Comparison of ENCODE assay signal across 11 cellular contexts in genomic region chr12:27123642-27124041, GRCh38. TPM values are rescaled to one million over a fixed set of nuclear protein-coding genes. Genes with fewer than 3 reads are reported as not detected.
DNase-seq lines count a peak whose midpoint lies in the region; ATAC-seq and TF ChIP-seq lines count a peak whose summit lies in the region.
"Had no signal": no experiment of that assay in that cellular context is flagged by ENCODE, and none has a peak within 500 bp of the region (broad histone marks: within the 10 kb centered on the region; RNA-seq: fewer than 3 reads in every experiment).

No MANE protein-coding gene starts in this region.

- H3K4me1 ChIP-seq in endodermal cell (ENCODE audit: control insufficient read depth, insufficient read depth, low read length), result peaks cover 3% of the 10 kb centered on the region

- no peak overlapping the region for H3K27ac ChIP-seq in endodermal cell (ENCODE audit: low read depth, low read length)

- DNase-seq in NCI-H82 (lab: John Stamatoyannopoulos, UW), result peak; percentile 68
- DNase-seq in NCI-H82 treated with DMSO at 0.1 percent for 48 hours (lab: John Stamatoyannopoulos, UW; ENCODE audit: unreplicated experiment), result no peak
- peak; percentile 62 for DNase-seq in NAMALWA (ENCODE audit: low spot score)
- no peak for DNase-seq in endodermal cell
- DNase-seq in retinal pigment epithelial cell (ENCODE audit: low read depth), result peak; percentile 3
- DNase-seq in activated T-cell treated with anti-CD3 and anti-CD28 coated beads, Interleukin-2, amount 50 U/mL, for 72 hours, result no peak
- DNase-seq in activated CD8-positive, alpha-beta memory T cell treated with anti-CD3 and anti-CD28 coated beads, Interleukin-2, amount 50 U/mL, for 4 hours, result no peak
- DNase-seq: GOT3, NCI-H2029 had no signal

- no peaks in the 10 kb centered on the region for H3K27me3 ChIP-seq in endodermal cell (ENCODE audit: control insufficient read depth, insufficient read depth, low read length, poor library complexity, severe bottlenecking)

- no peaks in the 10 kb centered on the region for H3K9me3 ChIP-seq in endodermal cell (ENCODE audit: control insufficient read depth, low read length)

- no peaks in the 10 kb centered on the region for H3K36me3 Mint-ChIP-seq in endodermal cell (ENCODE audit: low read depth)
- no peaks in the 10 kb centered on the region for H3K36me3 Mint-ChIP-seq in activated T-cell treated with anti-CD3 and anti-CD28 coated beads, Interleukin-2, amount 50 U/mL, for 72 hours (ENCODE audit: insufficient read depth in 2 of 2)

- no peak for ATAC-seq in activated T-cell treated with anti-CD3 and anti-CD28 coated beads, Interleukin-2, amount 50 U/mL, for 72 hours (replicated peaks in 1 of 2)
- ATAC-seq in GM21360 (IDR thresholded peaks at IDR 0.05; ENCODE audit: unreplicated experiment), result no peak

- H3K4me3 ChIP-seq in endodermal cell (ENCODE audit: low read length) (no peak overlapping the region), retinal pigment epithelial cell (ENCODE audit: low read length) (no peak overlapping the region)

- no peaks in the 10 kb centered on the region for H3K9me3 Mint-ChIP-seq in endodermal cell
- H3K9me3 Mint-ChIP-seq in activated T-cell treated with anti-CD3 and anti-CD28 coated beads, Interleukin-2, amount 50 U/mL, for 72 hours, result no peaks in the 10 kb centered on the region

- peaks cover 12% of the 10 kb centered on the region for H3K4me1 Mint-ChIP-seq in endodermal cell
- H3K4me1 Mint-ChIP-seq in activated T-cell treated with anti-CD3 and anti-CD28 coated beads, Interleukin-2, amount 50 U/mL, for 72 hours (ENCODE audit: low read depth), result peaks cover 8% of the 10 kb centered on the region

- no peaks in the 10 kb centered on the region for H3K36me3 ChIP-seq in endodermal cell (ENCODE audit: control insufficient read depth, insufficient read depth, low read length)

- 86 to 100% methylated on average over 3 of the region's 3 CpGs for WGBS in endodermal cell (ENCODE audit: insufficient coverage in 1 of 2, insufficient read length in 1 of 2), 2 experiments

- H3K9ac ChIP-seq in endodermal cell (ENCODE audit: extremely low read depth, low read length, poor library complexity, severe bottlenecking), result no peak overlapping the region

- H3K27ac Mint-ChIP-seq in endodermal cell, result no peak overlapping the region
- no peak overlapping the region for H3K27ac Mint-ChIP-seq in activated T-cell treated with anti-CD3 and anti-CD28 coated beads, Interleukin-2, amount 50 U/mL, for 72 hours

- no peak overlapping the region for H3K4me3 Mint-ChIP-seq in endodermal cell
- H3K4me3 Mint-ChIP-seq in activated T-cell treated with anti-CD3 and anti-CD28 coated beads, Interleukin-2, amount 50 U/mL, for 72 hours, result no peak overlapping the region

- no peaks in the 10 kb centered on the region for H3K27me3 Mint-ChIP-seq in endodermal cell (ENCODE audit: insufficient read depth)
- H3K27me3 Mint-ChIP-seq in activated T-cell treated with anti-CD3 and anti-CD28 coated beads, Interleukin-2, amount 50 U/mL, for 72 hours (ENCODE audit: low read depth), result peaks cover 12% of the 10 kb centered on the region

- peak; percentile 75 for TF ChIP-seq CTCF in endodermal cell (conservative IDR thresholded peaks at IDR 0.05)
- peak; percentile 25 for TF ChIP-seq CTCF in retinal pigment epithelial cell (conservative IDR thresholded peaks at IDR 0.05; ENCODE audit: low read depth, low read length)

RNA-seq across cellular contexts. Expression of gene C12orf71, which starts 41.3 kb away (rescaled TPM):
- not detected for total RNA-seq in endodermal cell
- not detected for polyA plus RNA-seq in endodermal cell (2013, experiment 1 of 2)
- polyA plus RNA-seq in endodermal cell (2013, experiment 2 of 2), result not detected
- total RNA-seq in activated T-cell treated with anti-CD3 and anti-CD28 coated beads, Interleukin-2, amount 50 U/mL, for 72 hours, result not detected
- total RNA-seq: glomerular endothelial cell had no signal

Comparison
In these comparisons a context has a peak if more than half of its experiments do, and no peak if none do; other contexts are left out.
1. DNase-seq: peak in NCI-H82 (single experiment), NAMALWA (single experiment) and retinal pigment epithelial cell (single experiment); none in NCI-H82 treated with DMSO at 0.1 percent for 48 hours (single experiment), endodermal cell (single experiment), activated T-cell treated with anti-CD3 and anti-CD28 coated beads, Interleukin-2, amount 50 U/mL, for 72 hours (0 of 2) and activated CD8-positive, alpha-beta memory T cell treated with anti-CD3 and anti-CD28 coated beads, Interleukin-2, amount 50 U/mL, for 4 hours (single experiment).